In genomic region chr12:118979763-118980406, GRCh38 we compare ENCODE assay signal across 8 cellular contexts. TPM values are rescaled to one million over a fixed set of nuclear protein-coding genes. Genes with fewer than 3 reads are reported as not detected.
DNase-seq lines count a peak whose midpoint lies in the region; ATAC-seq and TF ChIP-seq lines count a peak whose summit lies in the region.

No MANE protein-coding gene starts in this region.

- H3K79me2 ChIP-seq in PC-9 (ENCODE audit: low read depth) = no peaks in the 10 kb centered on the region

- intact Hi-C loops in Right ventricle myocardium inferior (cut with DNase I) (loop anchor here (2.0 kb wide), 1 partner anchor 565 kb away; no protein-coding TSS in a partner anchor), cardiac septum (cut with DNase I) (loop anchor here (5.0 to 10.0 kb wide), 2 partner anchors 432 to 565 kb away; no protein-coding TSS in a partner anchor), PC-9 (cut with micrococcal nuclease; ENCODE audit: unreplicated experiment) (no loop called here), sciatic nerve (cut with DNase I) (no loop called here)

- peak; percentile 76 for TF ChIP-seq CTCF in PC-9 (conservative IDR thresholded peaks at IDR 0.05)
- peak; percentile 84 for TF ChIP-seq CTCF in endothelial cell (IDR thresholded peaks at IDR 0.05; ENCODE audit: unreplicated experiment)

- H4K20me1 ChIP-seq in PC-9 (ENCODE audit: insufficient read depth) = no peaks in the 10 kb centered on the region

- no peaks in the 10 kb centered on the region for H3F3A ChIP-seq in PC-9 (ENCODE audit: insufficient read depth, low read depth)

- H3K9me3 ChIP-seq in PC-9 (ENCODE audit: insufficient read depth, low read depth) = no peaks in the 10 kb centered on the region

- peaks cover 6% of the 10 kb centered on the region for H3K27me3 Mint-ChIP-seq in endothelial cell (ENCODE audit: unreplicated experiment)
- H3K27me3 Mint-ChIP-seq in effector memory CD8-positive, alpha-beta T cell = peaks cover 35 to 44% of the 10 kb centered on the region in 2 donors

- H3K27ac Mint-ChIP-seq in endothelial cell (ENCODE audit: unreplicated experiment) = no peak overlapping the region
- no peak overlapping the region for H3K27ac Mint-ChIP-seq in effector memory CD8-positive, alpha-beta T cell

- CTCF ChIA-PET in PC-9 (lab: Charles Lee) = no interaction called here

- H3K4me2 ChIP-seq in PC-9 = no peak overlapping the region

- 0 out of 2 replicates have a peak, but pooled peaks cover 4% of the 10 kb centered on the region for H3K27me3 ChIP-seq in PC-9 (ENCODE audit: insufficient read depth, low read depth)

- DNase-seq in Right ventricle myocardium inferior (ENCODE audit: missing footprints) (peak; percentile 66), cardiac septum (ENCODE audit: low spot score) (no peak), Kasumi-1 (lab: John Stamatoyannopoulos, UW) (peak; percentile 22 to 41), PC-9 (peak; percentile 18 to 54), endothelial cell (ENCODE audit: low spot score) (peak; percentile 79), medulla oblongata (ENCODE audit: extremely low spot score) (peak; percentile 73), sciatic nerve (ENCODE audit: low spot score) (no peak)
- DNase-seq in effector memory CD8-positive, alpha-beta T cell = no peak

- peaks cover 17% of the 10 kb centered on the region for H3K4me1 Mint-ChIP-seq in endothelial cell (ENCODE audit: unreplicated experiment)
- peaks cover 0 to 2% of the 10 kb centered on the region in 2 donors for H3K4me1 Mint-ChIP-seq in effector memory CD8-positive, alpha-beta T cell (ENCODE audit: low read depth in 2 of 2)

- no peaks in the 10 kb centered on the region for H3K9me3 Mint-ChIP-seq in endothelial cell (ENCODE audit: unreplicated experiment)
- peaks cover 3 to 7% of the 10 kb centered on the region in 2 donors for H3K9me3 Mint-ChIP-seq in effector memory CD8-positive, alpha-beta T cell

- ATAC-seq in Right ventricle myocardium inferior (no peak), sciatic nerve (no peak)
- no peak for ATAC-seq in effector memory CD8-positive, alpha-beta T cell (replicated peaks)

- no peaks in the 10 kb centered on the region for H3K36me3 ChIP-seq in PC-9 (ENCODE audit: low read depth)

- peak overlapping the region; percentile 49 for H3K4me3 Mint-ChIP-seq in endothelial cell (ENCODE audit: unreplicated experiment)
- H3K4me3 Mint-ChIP-seq in effector memory CD8-positive, alpha-beta T cell = no peak overlapping the region

- POLR2A ChIA-PET in PC-9 (lab: Charles Lee; ENCODE audit: unreplicated experiment) = no interaction called here

- no peak overlapping the region for H3K27ac ChIP-seq in PC-9

- no peaks in the 10 kb centered on the region for H3K4me1 ChIP-seq in PC-9 (replicated peaks; ENCODE audit: insufficient read depth)

- H3K4me3 ChIP-seq in PC-9 = no peak overlapping the region

- H2AFZ ChIP-seq in PC-9 = no peak overlapping the region

- no peaks in the 10 kb centered on the region for H3K9me2 ChIP-seq in PC-9 (ENCODE audit: insufficient read depth)

- no TSS peak for BruUV-seq in PC-9 (replicated peaks; lab: Mats Ljungman, UMichigan)

- no peaks in the 10 kb centered on the region for H3K36me3 Mint-ChIP-seq in endothelial cell (ENCODE audit: low read depth, unreplicated experiment)
- H3K36me3 Mint-ChIP-seq in effector memory CD8-positive, alpha-beta T cell (ENCODE audit: insufficient read depth) = no peaks in the 10 kb centered on the region

RNA-seq across cellular contexts. Expression of gene SRRM4, which starts 1.5 kb away (rescaled TPM):
- total RNA-seq in Right ventricle myocardium inferior (0.43 TPM), cardiac septum (0.59 TPM), PC-9 (2021) (not detected in 2 replicates), endothelial cell (ENCODE audit: unreplicated experiment) (3.6 TPM), sciatic nerve (0.04 TPM)

Comparison
In these comparisons a context has a peak if more than half of its experiments do, and no peak if none do; other contexts are left out.
1. DNase-seq: peak in Right ventricle myocardium inferior (single experiment), Kasumi-1 (2 of 2), PC-9 (2 of 2), endothelial cell (single experiment) and medulla oblongata (single experiment); none in cardiac septum (single experiment), effector memory CD8-positive, alpha-beta T cell (0 of 3) and sciatic nerve (single experiment).
2. intact Hi-C loops: an anchor here in Right ventricle myocardium inferior (2.0 kb wide) and cardiac septum (5.0 to 10.0 kb wide); none called in PC-9 and sciatic nerve.